20 cellular contexts compared by ENCODE assay signal in the genomic region with DNA sequence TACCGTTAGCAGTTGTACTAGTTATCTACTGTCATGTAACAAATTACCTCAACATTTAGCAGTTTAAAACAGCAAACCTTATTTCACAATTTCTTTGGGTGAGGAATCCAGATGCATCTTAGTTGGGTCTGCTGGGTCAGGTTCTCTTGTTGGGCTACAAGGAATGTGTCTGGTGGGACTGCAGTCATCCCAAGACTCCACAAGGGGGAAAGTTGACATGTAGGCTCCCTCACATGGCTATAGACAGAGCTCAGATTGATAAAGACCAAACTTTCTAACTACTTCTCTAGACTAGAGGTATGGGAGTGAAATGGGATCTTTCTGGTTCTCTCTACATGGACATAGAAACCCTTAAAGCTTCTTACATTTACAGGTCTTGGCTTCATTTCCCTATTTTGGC.
"Had no signal": no experiment of that assay in that cellular context is flagged by ENCODE, and none has a peak within 500 bp of the region (broad histone marks: within the 10 kb centered on the region; RNA-seq: fewer than 3 reads in every experiment).

No MANE protein-coding gene starts in this region.

- H3K36me3 Mint-ChIP-seq: activated CD8-positive, alpha-beta memory T cell treated with anti-CD3 and anti-CD28 coated beads, Interleukin-2, amount 10 ng/mL, durations not matched to agents 7 days and 5 days; activated naive CD8-positive, alpha-beta T cell; brain; immature natural killer cell had no signal

- H3K4me3 ChIP-seq: mucosa of descending colon, skin epidermis, stomach, thoracic aorta had no signal

- DNase-seq: activated CD4-positive, alpha-beta T cell treated with anti-CD3 and anti-CD28 coated beads, Interleukin-2, amount 50 U/mL, for 1 hour; activated CD4-positive, CD25-positive, alpha-beta regulatory T cell; activated CD8-positive, alpha-beta memory T cell treated with anti-CD3 and anti-CD28 coated beads, Interleukin-2, amount 10 ng/mL, durations not matched to agents 7 days and 5 days; activated effector memory CD4-positive, alpha-beta T cell treated with anti-CD3 and anti-CD28 coated beads, Interleukin-2, amount 50 U/mL, for 16 hours; activated T-cell treated with anti-CD3 and anti-CD28 coated beads, Interleukin-2, amount 50 U/mL, for 4 hours; amygdala; effector memory CD8-positive, alpha-beta T cell; erythroblast; immature natural killer cell; mucosa of descending colon; naive thymus-derived CD8-positive, alpha-beta T cell; posterior cingulate gyrus; stimulated activated CD4-positive, alpha-beta T cell treated with anti-CD3 and anti-CD28 coated beads, Interleukin-4, amount 100 ng/mL, for 4 hours; stomach had no signal

- H3K4me1 Mint-ChIP-seq: activated CD8-positive, alpha-beta memory T cell treated with anti-CD3 and anti-CD28 coated beads, Interleukin-2, amount 10 ng/mL, durations not matched to agents 7 days and 5 days; brain; central memory CD8-positive, alpha-beta T cell; immature natural killer cell; naive thymus-derived CD8-positive, alpha-beta T cell had no signal

- ATAC-seq: activated CD8-positive, alpha-beta memory T cell treated with anti-CD3 and anti-CD28 coated beads, Interleukin-2, amount 10 ng/mL, durations not matched to agents 7 days and 5 days; activated T-cell treated with anti-CD3 and anti-CD28 coated beads, Interleukin-2, amount 50 U/mL, for 4 hours; effector memory CD8-positive, alpha-beta T cell; mucosa of descending colon; naive thymus-derived CD8-positive, alpha-beta T cell had no signal

- H3K9me3 Mint-ChIP-seq: dendritic cell treated with granulocyte-macrophage colony-stimulating factor and Interleukin-4, amounts not matched to agents 40 ng/mL and 50 ng/mL, for 4 days; effector memory CD8-positive, alpha-beta T cell had no signal

- H3K4me3 Mint-ChIP-seq: activated CD8-positive, alpha-beta memory T cell treated with anti-CD3 and anti-CD28 coated beads, Interleukin-2, amount 10 ng/mL, durations not matched to agents 7 days and 5 days; activated naive CD8-positive, alpha-beta T cell; activated T-cell treated with anti-CD3 and anti-CD28 coated beads, Interleukin-2, amount 50 U/mL, for 4 hours; brain; central memory CD8-positive, alpha-beta T cell; dendritic cell treated with granulocyte-macrophage colony-stimulating factor and Interleukin-4, amounts not matched to agents 40 ng/mL and 50 ng/mL, for 4 days; effector memory CD8-positive, alpha-beta T cell; immature natural killer cell; naive thymus-derived CD8-positive, alpha-beta T cell had no signal

- H3K27me3 Mint-ChIP-seq: dendritic cell treated with granulocyte-macrophage colony-stimulating factor and Interleukin-4, amounts not matched to agents 40 ng/mL and 50 ng/mL, for 4 days had no signal

- H3K27ac Mint-ChIP-seq: activated CD8-positive, alpha-beta memory T cell treated with anti-CD3 and anti-CD28 coated beads, Interleukin-2, amount 10 ng/mL, durations not matched to agents 7 days and 5 days; activated naive CD8-positive, alpha-beta T cell; brain; dendritic cell treated with granulocyte-macrophage colony-stimulating factor and Interleukin-4, amounts not matched to agents 40 ng/mL and 50 ng/mL, for 4 days; effector memory CD8-positive, alpha-beta T cell; immature natural killer cell; naive thymus-derived CD8-positive, alpha-beta T cell had no signal
